In genomic region chr18:55455938-55456337, GRCh38 we compare ENCODE assay signal across 21 cellular contexts.
A peak's percentile ranks its signal among the peaks of the same experiment; 100 is the strongest.
DNase-seq lines count a peak whose midpoint lies in the region; ATAC-seq and TF ChIP-seq lines count a peak whose summit lies in the region.
"Had no signal": no experiment of that assay in that cellular context is flagged by ENCODE, and none has a peak within 500 bp of the region (broad histone marks: within the 10 kb centered on the region; RNA-seq: fewer than 3 reads in every experiment).

No MANE protein-coding gene starts in this region.

- H4K20me1 ChIP-seq in PC-3 (ENCODE audit: low read length) = no peaks in the 10 kb centered on the region

- H2AFZ ChIP-seq in PC-3 (ENCODE audit: low read length) = no peak overlapping the region

- H3K27me3 Mint-ChIP-seq in natural killer cell (ENCODE audit: low read depth in 2 of 2) = no peaks in the 10 kb centered on the region
- H3K27me3 Mint-ChIP-seq in natural killer cell treated with Interleukin-12 subunit alpha and Interleukin-12 subunit beta and Interleukin-15 and Interleukin-18, amount 100 ng/mL, for 72 hours = no peaks in the 10 kb centered on the region
- H3K27me3 Mint-ChIP-seq: type B pancreatic cell had no signal

- no peak for TF ChIP-seq POLR2A in Peyer's patch (IDR thresholded peaks at IDR 0.05)

- H3K9me3 Mint-ChIP-seq in natural killer cell = no peaks in the 10 kb centered on the region
- H3K9me3 Mint-ChIP-seq in natural killer cell treated with Interleukin-12 subunit alpha and Interleukin-12 subunit beta and Interleukin-15 and Interleukin-18, amount 100 ng/mL, for 72 hours = no peaks in the 10 kb centered on the region
- H3K9me3 Mint-ChIP-seq: type B pancreatic cell had no signal

- POLR2A ChIA-PET in PC-3 (lab: Charles Lee; ENCODE audit: unreplicated experiment) = no interaction called here

- intact Hi-C loops in natural killer cell (cut with micrococcal nuclease) = loop anchor here (2.0 kb wide), 2 partner anchors 19 to 133 kb away; partner anchors contain the start of gene TCF4
- intact Hi-C loops in PC-3 (cut with micrococcal nuclease) = no loop called here
- intact Hi-C loops in left lung (cut with DNase I) = no loop called here

- H3K27ac ChIP-seq in PC-3 (ENCODE audit: low read length) (no peak overlapping the region), temporal lobe (ENCODE audit: low read depth, low read length) (peak overlapping the region; percentile 40), Peyer's patch (no peak overlapping the region), left lung (no peak overlapping the region)
- H3K27ac ChIP-seq: A549; BLaER1 treated with 17β-estradiol and CSF1 and Interleukin-3, amounts not matched to agents 10 nM and 100 nM had no signal

- no peaks in the 10 kb centered on the region for H3K9me3 ChIP-seq in PC-3 (ENCODE audit: low read length)
- no peaks in the 10 kb centered on the region for H3K9me3 ChIP-seq in Peyer's patch
- no peaks in the 10 kb centered on the region for H3K9me3 ChIP-seq in left lung
- H3K9me3 ChIP-seq: A549 had no signal

- no peak overlapping the region for H3K4me3 ChIP-seq in PC-3 (ENCODE audit: low read length)
- no peak overlapping the region for H3K4me3 ChIP-seq in Peyer's patch
- H3K4me3 ChIP-seq in left lung = no peak overlapping the region
- H3K4me3 ChIP-seq: A549; BLaER1 treated with 17β-estradiol and CSF1 and Interleukin-3, amounts not matched to agents 10 nM and 100 nM had no signal

- no peaks in the 10 kb centered on the region for H3F3A ChIP-seq in PC-3 (ENCODE audit: low read length, unreplicated experiment)

- H3K4me1 ChIP-seq in PC-3 (ENCODE audit: insufficient read depth, low read length) = no peaks in the 10 kb centered on the region
- no peaks in the 10 kb centered on the region for H3K4me1 ChIP-seq in Peyer's patch
- H3K4me1 ChIP-seq in left lung = no peaks in the 10 kb centered on the region
- H3K4me1 ChIP-seq: A549 had no signal

- TF ChIP-seq CTCF in natural killer cell (IDR thresholded peaks at IDR 0.05) = no peak
- no peak for TF ChIP-seq CTCF in PC-3 (conservative IDR thresholded peaks at IDR 0.05; ENCODE audit: low read depth, low read length)
- no peak for TF ChIP-seq CTCF in Peyer's patch (IDR thresholded peaks at IDR 0.05)
- TF ChIP-seq CTCF in left lung (IDR thresholded peaks at IDR 0.05) = no peak

- H3K79me2 ChIP-seq in PC-3 (ENCODE audit: low read length) = no peaks in the 10 kb centered on the region

- no peaks in the 10 kb centered on the region for H3K36me3 Mint-ChIP-seq in natural killer cell
- H3K36me3 Mint-ChIP-seq in natural killer cell treated with Interleukin-12 subunit alpha and Interleukin-12 subunit beta and Interleukin-15 and Interleukin-18, amount 100 ng/mL, for 72 hours = no peaks in the 10 kb centered on the region

- no peak overlapping the region for H3K9ac ChIP-seq in PC-3 (ENCODE audit: low read length)
- H3K9ac ChIP-seq: BLaER1 treated with 17β-estradiol and CSF1 and Interleukin-3, amounts not matched to agents 10 nM and 100 nM had no signal

- peaks cover 17 to 22% of the 10 kb centered on the region in 2 donors for H3K4me1 Mint-ChIP-seq in natural killer cell
- peaks cover 11 to 12% of the 10 kb centered on the region in 2 donors for H3K4me1 Mint-ChIP-seq in natural killer cell treated with Interleukin-12 subunit alpha and Interleukin-12 subunit beta and Interleukin-15 and Interleukin-18, amount 100 ng/mL, for 72 hours (ENCODE audit: low read depth in 2 of 2)

- no peaks in the 10 kb centered on the region for H3K9me2 ChIP-seq in PC-3 (replicated peaks; ENCODE audit: low read length)

- DNase-seq in natural killer cell = no peak
- DNase-seq in natural killer cell treated with Interleukin-12 subunit alpha and Interleukin-12 subunit beta and Interleukin-15 and Interleukin-18, amount 100 ng/mL, for 72 hours (ENCODE audit: low spot score) = no peak
- DNase-seq in PC-3 = no peak
- DNase-seq in iris pigment epithelial cell (ENCODE audit: low read depth) = peak; percentile 15
- no peak for DNase-seq in Peyer's patch
- no peak for DNase-seq in left lung
- DNase-seq: activated CD4-positive, alpha-beta T cell treated with anti-CD3 and anti-CD28 coated beads, Interleukin-2, amount 50 U/mL, for 1 hour; activated gamma-delta T cell treated with Interleukin-2 at 50 U/mL for 16 hours; anterior cingulate cortex; DMS153; kidney; midbrain; NCI-H2029 treated with DMSO at 0.1 percent for 48 hours; NCI-H774; nucleus accumbens; stimulated activated naive CD8-positive, alpha-beta T cell treated with anti-CD3 and anti-CD28 coated beads, Interleukin-15, Interleukin-2, amounts not matched to agents 100 U/mL and 50 U/mL, for 24 hours had no signal

- BruUV-seq in PC-3 (replicated peaks; lab: Mats Ljungman, UMichigan) = no TSS peak

- peak; percentile 1 to 46 (median 20) for ATAC-seq in natural killer cell
- no peak for ATAC-seq in natural killer cell treated with Interleukin-12 subunit alpha and Interleukin-12 subunit beta and Interleukin-15 and Interleukin-18, amount 100 ng/mL, for 72 hours
- peak; percentile 45; the same call in 1 of the 2 replicates for ATAC-seq in PC-3
- ATAC-seq in left lung = no peak
- no peak for ATAC-seq in HG03442 (IDR thresholded peaks at IDR 0.05; ENCODE audit: unreplicated experiment)
- ATAC-seq: A549; stimulated activated naive CD8-positive, alpha-beta T cell treated with anti-CD3 and anti-CD28 coated beads, Interleukin-15, Interleukin-2, amounts not matched to agents 100 U/mL and 50 U/mL, for 24 hours had no signal

- H3K4me2 ChIP-seq in PC-3 (ENCODE audit: low read length) = no peak overlapping the region
- H3K4me2 ChIP-seq: A549; BLaER1 treated with 17β-estradiol and CSF1 and Interleukin-3, amounts not matched to agents 10 nM and 100 nM had no signal

- CTCF ChIA-PET in PC-3 (lab: Charles Lee) = no interaction called here

- peak overlapping the region; percentile 61 for H3K4me3 Mint-ChIP-seq in natural killer cell
- H3K4me3 Mint-ChIP-seq in natural killer cell treated with Interleukin-12 subunit alpha and Interleukin-12 subunit beta and Interleukin-15 and Interleukin-18, amount 100 ng/mL, for 72 hours = no peak overlapping the region
- H3K4me3 Mint-ChIP-seq: type B pancreatic cell had no signal

- H3K27ac Mint-ChIP-seq in natural killer cell = peak overlapping the region; percentile 53 to 58
- no peak overlapping the region for H3K27ac Mint-ChIP-seq in natural killer cell treated with Interleukin-12 subunit alpha and Interleukin-12 subunit beta and Interleukin-15 and Interleukin-18, amount 100 ng/mL, for 72 hours
- H3K27ac Mint-ChIP-seq: type B pancreatic cell had no signal

- H3K36me3 ChIP-seq in PC-3 (ENCODE audit: low read depth, low read length) = no peaks in the 10 kb centered on the region
- H3K36me3 ChIP-seq in Peyer's patch = no peaks in the 10 kb centered on the region
- H3K36me3 ChIP-seq in left lung = no peaks in the 10 kb centered on the region

- H3K27me3 ChIP-seq in PC-3 (ENCODE audit: low read length) (no peaks in the 10 kb centered on the region), Peyer's patch (no peaks in the 10 kb centered on the region), left lung (no peaks in the 10 kb centered on the region)
- H3K27me3 ChIP-seq: BLaER1 treated with 17β-estradiol and CSF1 and Interleukin-3, amounts not matched to agents 10 nM and 100 nM had no signal

Comparison
In these comparisons a context has a peak if more than half of its experiments do, and no peak if none do; other contexts are left out.
1. ATAC-seq: peak in natural killer cell (3 of 3) and PC-3 (single experiment); none in natural killer cell treated with Interleukin-12 subunit alpha and Interleukin-12 subunit beta and Interleukin-15 and Interleukin-18, amount 100 ng/mL, for 72 hours (0 of 2), left lung (single experiment) and HG03442 (single experiment).
2. H3K27ac Mint-ChIP-seq: peak in natural killer cell (2 of 2); none in natural killer cell treated with Interleukin-12 subunit alpha and Interleukin-12 subunit beta and Interleukin-15 and Interleukin-18, amount 100 ng/mL, for 72 hours (0 of 2).